In genomic region chr13:63731896-63732295, GRCh38 we compare ENCODE assay signal across 15 cellular contexts.
"Had no signal": no experiment of that assay in that cellular context is flagged by ENCODE, and none has a peak within 500 bp of the region (broad histone marks: within the 10 kb centered on the region; RNA-seq: fewer than 3 reads in every experiment).

No MANE protein-coding gene starts in this region.

- ATAC-seq: activated CD8-positive, alpha-beta memory T cell treated with anti-CD3 and anti-CD28 coated beads, Interleukin-2, amount 10 ng/mL, durations not matched to agents 7 days and 5 days; left cardiac atrium; sciatic nerve had no signal

- DNase-seq: activated CD4-positive, alpha-beta T cell treated with anti-CD3 and anti-CD28 coated beads, Interleukin-2, amount 50 U/mL, for 48 hours; activated CD4-positive, CD25-positive, alpha-beta regulatory T cell treated with anti-CD3 and anti-CD28 coated beads, Interleukin-2, amount 50 U/mL, for 72 hours; activated CD8-positive, alpha-beta memory T cell treated with anti-CD3 and anti-CD28 coated beads, Interleukin-2, amount 10 ng/mL, durations not matched to agents 7 days and 5 days; activated effector memory CD4-positive, alpha-beta T cell treated with Interleukin-2 at 50 U/mL for 16 hours; activated T-cell treated with anti-CD3 and anti-CD28 coated beads, Interleukin-2, amount 50 U/mL, for 24 hours; amniotic stem cell; cerebellar nuclear complex; erythroblast; hippocampal formation; left cardiac atrium; posterior cingulate gyrus; stimulated activated CD4-positive, alpha-beta T cell treated with anti-CD3 and anti-CD28 coated beads, Interleukin-12 subunit alpha, Interleukin-12 subunit beta, amount 100 ng/mL, for 4 hours; stimulated activated naive CD4-positive, alpha-beta T cell; T-helper 9 cell had no signal
